1 cellular context compared by ENCODE assay signal in genomic region chr2:3379647-3380534, GRCh38.
TF ChIP-seq lines count a peak whose summit lies in the region.

Gene TRAPPC12, plus strand, starts transcription at chr2:3379694. Its CDS starts 7,930 bp downstream, at chr2:3387624.

TF ChIP-seq in K562, 482 proteins besides CTCF, POLR2A, EP300 and RAD21 (continued from another document and continues in another):
- TF ChIP-seq HMBOX1 (IDR thresholded peaks at IDR 0.05): no peak
- TF ChIP-seq BCOR (IDR thresholded peaks at IDR 0.05): no peak
- peak; percentile 85 for TF ChIP-seq ZBTB2 (IDR thresholded peaks at IDR 0.05)
- TF ChIP-seq SMAD3 (CRISPR knock-in tag; conservative IDR thresholded peaks at IDR 0.05): no peak
- TF ChIP-seq ZNF121 (CRISPR knock-in tag; conservative IDR thresholded peaks at IDR 0.05): no peak
- TF ChIP-seq MLX (CRISPR knock-in tag; conservative IDR thresholded peaks at IDR 0.05): no peak
- peak in 1 of 2 experiments; percentile 60; a peak in 2 of 4 replicates for TF ChIP-seq FOXA3 (CRISPR knock-in tag; conservative IDR thresholded peaks at IDR 0.05 in 1 of 2, IDR thresholded peaks at IDR 0.05 in 1 of 2)
- TF ChIP-seq DACH1 (IDR thresholded peaks at IDR 0.05; ENCODE audit: partially characterized antibody): no peak
- TF ChIP-seq CTBP1 (IDR thresholded peaks at IDR 0.05; ENCODE audit: borderline replicate concordance): peak; percentile 85; the same call in 1 of the 2 replicates
- TF ChIP-seq MAZ (CRISPR knock-in tag; conservative IDR thresholded peaks at IDR 0.05 in 1 of 2, IDR thresholded peaks at IDR 0.05 in 1 of 2): peak; percentile 85 to 87
- TF ChIP-seq BCLAF1 (IDR thresholded peaks at IDR 0.05; ENCODE audit: borderline replicate concordance in 1 of 2, control insufficient read depth in 1 of 2, low read depth in 2 of 2, low read length in 1 of 2): no peak
- TF ChIP-seq ZNF780A (CRISPR knock-in tag; IDR thresholded peaks at IDR 0.05): no peak
- TF ChIP-seq ASH1L (IDR thresholded peaks at IDR 0.05; ENCODE audit: borderline replicate concordance, low read depth, partially characterized antibody): no peak
- TF ChIP-seq E2F5 (CRISPR knock-in tag; IDR thresholded peaks at IDR 0.05): no peak; the same call in 1 of the 2 replicates
- no peak for TF ChIP-seq CREBBP (IDR thresholded peaks at IDR 0.05; ENCODE audit: low read depth, low read length)
- peak in 1 of 2 experiments; percentile 31; a peak in 1 of 4 replicates for TF ChIP-seq NONO (IDR thresholded peaks at IDR 0.05; ENCODE audit: low read depth in 2 of 2, low read length in 1 of 2)
- TF ChIP-seq HDAC2 (IDR thresholded peaks at IDR 0.05): peak; percentile 85
- no peak for TF ChIP-seq BCL6 (CRISPR knock-in tag; IDR thresholded peaks at IDR 0.05)
- TF ChIP-seq OTX1 (CRISPR knock-in tag; IDR thresholded peaks at IDR 0.05): no peak
- TF ChIP-seq ZNF445 (CRISPR knock-in tag; IDR thresholded peaks at IDR 0.05; ENCODE audit: low read depth): no peak
- peak; percentile 89; the same call in 1 of the 2 replicates for TF ChIP-seq SIN3B (IDR thresholded peaks at IDR 0.05; ENCODE audit: low read depth)
- no peak for TF ChIP-seq ZBTB43 (CRISPR knock-in tag; IDR thresholded peaks at IDR 0.05)
- TF ChIP-seq ZNF133 (CRISPR knock-in tag; IDR thresholded peaks at IDR 0.05): no peak
- no peak for TF ChIP-seq MITF (IDR thresholded peaks at IDR 0.05)
- no peak for TF ChIP-seq MEF2A (IDR thresholded peaks at IDR 0.05; ENCODE audit: control insufficient read depth, low read depth, low read length)
- TF ChIP-seq GATAD2B (IDR thresholded peaks at IDR 0.05; ENCODE audit: borderline replicate concordance): no peak
- no peak for TF ChIP-seq SMARCA5 (IDR thresholded peaks at IDR 0.05)
- no peak for TF ChIP-seq PPARD (CRISPR knock-in tag; IDR thresholded peaks at IDR 0.05)
- TF ChIP-seq SPI1 (IDR thresholded peaks at IDR 0.05; ENCODE audit: borderline replicate concordance, low read depth, low read length): peak; percentile 47; the same call in 1 of the 2 replicates
- no peak for TF ChIP-seq RFX1 (IDR thresholded peaks at IDR 0.05)
- TF ChIP-seq ZNF551 (CRISPR knock-in tag; IDR thresholded peaks at IDR 0.05): no peak
- peak; percentile 52 for TF ChIP-seq HNRNPLL (IDR thresholded peaks at IDR 0.05; ENCODE audit: low read depth, low read length, poor library complexity, severe bottlenecking)
- TF ChIP-seq ZNF431 (CRISPR knock-in tag; IDR thresholded peaks at IDR 0.05): peak; percentile 65; the same call in 1 of the 2 replicates
- TF ChIP-seq XRCC4 (IDR thresholded peaks at IDR 0.05; ENCODE audit: extremely low read depth, insufficient read depth, insufficient read length): no peak
- TF ChIP-seq ZFX (CRISPR knock-in tag; IDR thresholded peaks at IDR 0.05): peak; percentile 99
- TF ChIP-seq HEY1 (CRISPR knock-in tag; IDR thresholded peaks at IDR 0.05; ENCODE audit: borderline replicate concordance): no peak
- no peak; the same call in 1 of the 2 replicates for TF ChIP-seq SOX6 (IDR thresholded peaks at IDR 0.05)
- no peak for TF ChIP-seq MAFK (IDR thresholded peaks at IDR 0.05; ENCODE audit: low read length)
- TF ChIP-seq ZNF583 (CRISPR knock-in tag; IDR thresholded peaks at IDR 0.05): no peak
- peak; percentile 58 for TF ChIP-seq HCFC1 (IDR thresholded peaks at IDR 0.05; ENCODE audit: low read depth, low read length)
- peak in 1 of 2 experiments; percentile 7; a peak in 1 of 4 replicates for TF ChIP-seq ZMIZ1 (IDR thresholded peaks at IDR 0.05; ENCODE audit: low read depth in 2 of 2, low read length in 2 of 2)
- TF ChIP-seq DMBX1 (CRISPR knock-in tag; IDR thresholded peaks at IDR 0.05; ENCODE audit: borderline replicate concordance): no peak
- peak; percentile 59 for TF ChIP-seq ZBTB33 (CRISPR knock-in tag; IDR thresholded peaks at IDR 0.05)
- TF ChIP-seq ZNF699 (CRISPR knock-in tag; IDR thresholded peaks at IDR 0.05; ENCODE audit: insufficient replicate concordance): no peak
- TF ChIP-seq FOXA1 (IDR thresholded peaks at IDR 0.05; ENCODE audit: borderline replicate concordance): no peak
- TF ChIP-seq ZNF586 (CRISPR knock-in tag; conservative IDR thresholded peaks at IDR 0.05): no peak
- TF ChIP-seq STAT5A (IDR thresholded peaks at IDR 0.05; ENCODE audit: borderline replicate concordance, low read length): no peak
- TF ChIP-seq THRA (IDR thresholded peaks at IDR 0.05): no peak
- TF ChIP-seq EGR1 (conservative IDR thresholded peaks at IDR 0.05): peak; percentile 46
- no peak for TF ChIP-seq HNRNPL (IDR thresholded peaks at IDR 0.05; ENCODE audit: low read depth, low read length)
- TF ChIP-seq SMARCA4 (IDR thresholded peaks at IDR 0.05): peak; percentile 36; the same call in 1 of the 2 replicates
- TF ChIP-seq POLR2H (tag; IDR thresholded peaks at IDR 0.05; ENCODE audit: low read depth): no peak
